In the genomic region with DNA sequence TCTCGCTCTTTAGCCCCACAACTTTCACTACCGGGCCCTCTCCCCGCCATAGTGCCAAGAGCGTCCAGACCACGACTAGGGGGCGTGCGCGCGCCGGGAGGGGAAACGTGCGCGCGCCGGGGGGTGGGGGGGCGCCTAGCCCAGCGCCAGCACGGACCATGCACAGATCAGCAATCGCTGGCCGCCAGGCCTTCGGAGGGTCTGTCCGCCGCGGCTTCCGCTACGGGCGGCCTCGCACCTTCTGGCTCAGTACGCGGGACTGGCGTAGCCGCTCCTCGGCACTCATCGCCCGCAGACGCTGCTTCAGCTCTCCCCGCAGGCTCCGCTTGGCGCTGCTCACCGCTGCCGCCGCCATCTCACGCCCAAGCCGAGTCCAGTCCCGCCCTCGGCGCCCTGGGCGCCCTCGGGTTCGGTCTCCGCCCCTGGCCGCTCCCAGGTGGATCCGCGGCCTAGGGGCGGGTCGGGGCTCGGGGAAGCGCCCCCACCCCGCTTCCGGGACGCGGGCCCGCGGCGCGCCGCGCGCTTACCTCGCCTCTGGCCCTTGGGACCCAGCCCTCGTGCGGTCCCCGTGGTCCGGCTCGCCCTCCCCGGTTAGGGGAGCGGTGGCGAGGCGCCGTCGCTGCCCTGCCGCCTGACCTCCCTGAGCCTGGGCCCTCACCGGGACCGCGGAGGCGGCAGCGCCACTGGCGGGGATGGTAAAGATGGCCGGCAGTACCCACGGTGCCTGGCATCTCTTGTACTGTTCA, we compare ENCODE assay signal across 1 cellular context.
TF ChIP-seq lines count a peak whose summit lies in the region.

Gene MTHFS (minus strand): TSS at position 381 of the 746 bp plus-strand sequence. CDS start 26 bp downstream, at position 355.

TF ChIP-seq in HEK293, 187 proteins besides CTCF, POLR2A, EP300 and RAD21 (continued from another document and continues in another):
- TF ChIP-seq, protein P1, sequence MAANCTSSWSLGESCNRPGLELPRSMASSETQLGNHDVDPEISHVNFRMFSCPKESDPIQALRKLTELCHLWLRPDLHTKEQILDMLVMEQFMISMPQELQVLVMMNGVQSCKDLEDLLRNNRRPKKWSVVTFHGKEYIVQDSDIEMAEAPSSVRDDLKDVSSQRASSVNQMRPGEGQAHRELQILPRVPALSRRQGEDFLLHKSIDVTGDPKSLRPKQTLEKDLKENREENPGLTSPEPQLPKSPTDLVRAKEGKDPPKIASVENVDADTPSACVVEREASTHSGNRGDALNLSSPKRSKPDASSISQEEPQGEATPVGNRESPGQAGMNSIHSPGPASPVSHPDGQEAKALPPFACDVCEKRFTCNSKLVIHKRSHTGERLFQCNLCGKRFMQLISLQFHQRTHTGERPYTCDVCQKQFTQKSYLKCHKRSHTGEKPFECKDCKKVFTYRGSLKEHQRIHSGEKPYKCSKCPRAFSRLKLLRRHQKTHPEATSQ (tag by site-specific recombination; IDR thresholded peaks at IDR 0.05): peak; percentile 81; the same call in 1 of the 2 replicates
- no peak; the same call in 1 of the 2 replicates for TF ChIP-seq ZNF76 (tag by site-specific recombination; IDR thresholded peaks at IDR 0.05; ENCODE audit: borderline replicate concordance, low read depth)
- peak; percentile 92 for TF ChIP-seq KLF1 (tag by site-specific recombination; IDR thresholded peaks at IDR 0.05)
- peak; percentile 74 for TF ChIP-seq PRDM10 (tag by site-specific recombination; IDR thresholded peaks at IDR 0.05)
- TF ChIP-seq ZNF768 (tag by site-specific recombination; IDR thresholded peaks at IDR 0.05): no peak; the same call in 1 of the 2 replicates
- TF ChIP-seq BCL6B (tag by site-specific recombination; IDR thresholded peaks at IDR 0.05): no peak
- TF ChIP-seq ZNF324 (tag by site-specific recombination; IDR thresholded peaks at IDR 0.05): peak; percentile 79
- TF ChIP-seq ZNF558 (tag by site-specific recombination; IDR thresholded peaks at IDR 0.05): no peak
- peak; percentile 59; the same call in 1 of the 2 replicates for TF ChIP-seq ZNF843 (tag by site-specific recombination; IDR thresholded peaks at IDR 0.05)
- TF ChIP-seq ZIC2 (tag by site-specific recombination; IDR thresholded peaks at IDR 0.05): peak; percentile 68
- 0 out of 2 replicates have a peak, but pooled peaks have one; percentile 46 for TF ChIP-seq HOXA7 (CRISPR knock-in tag; IDR thresholded peaks at IDR 0.05; ENCODE audit: borderline replicate concordance)
- TF ChIP-seq ZNF837 (tag by site-specific recombination; IDR thresholded peaks at IDR 0.05): no peak
- no peak for TF ChIP-seq ATF2 (tag by site-specific recombination; IDR thresholded peaks at IDR 0.05; ENCODE audit: low read depth)
- peak; percentile 81 for TF ChIP-seq SP2 (tag by site-specific recombination; IDR thresholded peaks at IDR 0.05)
- TF ChIP-seq ZSCAN4 (tag by site-specific recombination; IDR thresholded peaks at IDR 0.05): no peak
- peak; percentile 92; the same call in 1 of the 2 replicates for TF ChIP-seq PRDM1 (tag by site-specific recombination; IDR thresholded peaks at IDR 0.05)
- TF ChIP-seq, protein P2, sequence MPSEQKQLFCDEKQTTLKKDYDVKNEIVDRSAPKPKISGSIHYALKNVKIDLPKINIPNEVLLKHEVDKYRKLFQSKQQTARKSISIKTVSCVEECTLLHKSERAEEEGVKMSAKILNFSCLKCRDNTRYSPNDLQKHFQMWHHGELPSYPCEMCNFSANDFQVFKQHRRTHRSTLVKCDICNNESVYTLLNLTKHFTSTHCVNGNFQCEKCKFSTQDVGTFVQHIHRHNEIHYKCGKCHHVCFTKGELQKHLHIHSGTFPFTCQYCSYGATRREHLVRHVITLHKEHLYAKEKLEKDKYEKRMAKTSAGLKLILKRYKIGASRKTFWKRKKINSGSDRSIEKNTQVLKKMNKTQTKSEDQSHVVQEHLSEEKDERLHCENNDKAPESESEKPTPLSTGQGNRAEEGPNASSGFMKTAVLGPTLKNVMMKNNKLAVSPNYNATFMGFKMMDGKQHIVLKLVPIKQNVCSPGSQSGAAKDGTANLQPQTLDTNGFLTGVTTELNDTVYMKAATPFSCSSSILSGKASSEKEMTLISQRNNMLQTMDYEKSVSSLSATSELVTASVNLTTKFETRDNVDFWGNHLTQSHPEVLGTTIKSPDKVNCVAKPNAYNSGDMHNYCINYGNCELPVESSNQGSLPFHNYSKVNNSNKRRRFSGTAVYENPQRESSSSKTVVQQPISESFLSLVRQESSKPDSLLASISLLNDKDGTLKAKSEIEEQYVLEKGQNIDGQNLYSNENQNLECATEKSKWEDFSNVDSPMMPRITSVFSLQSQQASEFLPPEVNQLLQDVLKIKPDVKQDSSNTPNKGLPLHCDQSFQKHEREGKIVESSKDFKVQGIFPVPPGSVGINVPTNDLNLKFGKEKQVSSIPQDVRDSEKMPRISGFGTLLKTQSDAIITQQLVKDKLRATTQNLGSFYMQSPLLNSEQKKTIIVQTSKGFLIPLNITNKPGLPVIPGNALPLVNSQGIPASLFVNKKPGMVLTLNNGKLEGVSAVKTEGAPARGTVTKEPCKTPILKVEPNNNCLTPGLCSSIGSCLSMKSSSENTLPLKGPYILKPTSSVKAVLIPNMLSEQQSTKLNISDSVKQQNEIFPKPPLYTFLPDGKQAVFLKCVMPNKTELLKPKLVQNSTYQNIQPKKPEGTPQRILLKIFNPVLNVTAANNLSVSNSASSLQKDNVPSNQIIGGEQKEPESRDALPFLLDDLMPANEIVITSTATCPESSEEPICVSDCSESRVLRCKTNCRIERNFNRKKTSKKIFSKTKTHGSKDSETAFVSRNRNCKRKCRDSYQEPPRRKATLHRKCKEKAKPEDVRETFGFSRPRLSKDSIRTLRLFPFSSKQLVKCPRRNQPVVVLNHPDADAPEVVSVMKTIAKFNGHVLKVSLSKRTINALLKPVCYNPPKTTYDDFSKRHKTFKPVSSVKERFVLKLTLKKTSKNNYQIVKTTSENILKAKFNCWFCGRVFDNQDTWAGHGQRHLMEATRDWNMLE (tag by site-specific recombination; conservative IDR thresholded peaks at IDR 0.05; ENCODE audit: low read depth): 0 out of 2 replicates have a peak, but pooled peaks have one; percentile 11
- TF ChIP-seq SP7 (tag by site-specific recombination; IDR thresholded peaks at IDR 0.05): no peak; the same call in none of the 2 replicates
- TF ChIP-seq ZBTB7A (tag by site-specific recombination; IDR thresholded peaks at IDR 0.05; ENCODE audit: low read depth): peak; percentile 53
- TF ChIP-seq ELK4 (IDR thresholded peaks at IDR 0.05; ENCODE audit: borderline replicate concordance, low read depth, low read length): peak; percentile 57; the same call in 1 of the 2 replicates
- TF ChIP-seq, protein P3, sequence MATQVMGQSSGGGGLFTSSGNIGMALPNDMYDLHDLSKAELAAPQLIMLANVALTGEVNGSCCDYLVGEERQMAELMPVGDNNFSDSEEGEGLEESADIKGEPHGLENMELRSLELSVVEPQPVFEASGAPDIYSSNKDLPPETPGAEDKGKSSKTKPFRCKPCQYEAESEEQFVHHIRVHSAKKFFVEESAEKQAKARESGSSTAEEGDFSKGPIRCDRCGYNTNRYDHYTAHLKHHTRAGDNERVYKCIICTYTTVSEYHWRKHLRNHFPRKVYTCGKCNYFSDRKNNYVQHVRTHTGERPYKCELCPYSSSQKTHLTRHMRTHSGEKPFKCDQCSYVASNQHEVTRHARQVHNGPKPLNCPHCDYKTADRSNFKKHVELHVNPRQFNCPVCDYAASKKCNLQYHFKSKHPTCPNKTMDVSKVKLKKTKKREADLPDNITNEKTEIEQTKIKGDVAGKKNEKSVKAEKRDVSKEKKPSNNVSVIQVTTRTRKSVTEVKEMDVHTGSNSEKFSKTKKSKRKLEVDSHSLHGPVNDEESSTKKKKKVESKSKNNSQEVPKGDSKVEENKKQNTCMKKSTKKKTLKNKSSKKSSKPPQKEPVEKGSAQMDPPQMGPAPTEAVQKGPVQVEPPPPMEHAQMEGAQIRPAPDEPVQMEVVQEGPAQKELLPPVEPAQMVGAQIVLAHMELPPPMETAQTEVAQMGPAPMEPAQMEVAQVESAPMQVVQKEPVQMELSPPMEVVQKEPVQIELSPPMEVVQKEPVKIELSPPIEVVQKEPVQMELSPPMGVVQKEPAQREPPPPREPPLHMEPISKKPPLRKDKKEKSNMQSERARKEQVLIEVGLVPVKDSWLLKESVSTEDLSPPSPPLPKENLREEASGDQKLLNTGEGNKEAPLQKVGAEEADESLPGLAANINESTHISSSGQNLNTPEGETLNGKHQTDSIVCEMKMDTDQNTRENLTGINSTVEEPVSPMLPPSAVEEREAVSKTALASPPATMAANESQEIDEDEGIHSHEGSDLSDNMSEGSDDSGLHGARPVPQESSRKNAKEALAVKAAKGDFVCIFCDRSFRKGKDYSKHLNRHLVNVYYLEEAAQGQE (tag by site-specific recombination; IDR thresholded peaks at IDR 0.05): no peak
- peak; percentile 48; the same call in 1 of the 2 replicates for TF ChIP-seq ZBTB10 (tag by site-specific recombination; IDR thresholded peaks at IDR 0.05)
